ENCODE assay signal across 17 cellular contexts in the genomic region with DNA sequence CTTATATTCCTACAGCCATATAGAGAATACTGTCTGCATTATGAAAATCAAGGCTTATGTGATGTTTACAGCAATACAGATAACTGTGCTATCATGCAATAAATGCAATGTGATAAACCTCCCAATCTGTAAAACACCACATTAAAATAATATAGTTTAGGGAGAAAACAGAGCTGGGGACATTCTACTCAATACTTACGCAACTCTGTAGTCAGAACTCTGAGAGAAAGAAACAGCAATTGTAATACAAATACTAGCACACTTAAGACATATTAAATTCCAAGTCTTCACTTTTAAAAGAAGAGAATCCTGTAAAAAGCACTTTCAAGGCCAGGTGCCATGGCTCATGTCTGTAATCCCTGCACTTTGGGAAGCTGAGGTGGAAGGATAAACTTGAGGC.
"Had no signal": no experiment of that assay in that cellular context is flagged by ENCODE, and none has a peak within 500 bp of the region (broad histone marks: within the 10 kb centered on the region; RNA-seq: fewer than 3 reads in every experiment).

No MANE protein-coding gene starts in this region.

- H3K4me1 ChIP-seq: prostate gland had no signal

- DNase-seq: activated CD8-positive, alpha-beta memory T cell treated with anti-CD3 and anti-CD28 coated beads, Interleukin-2, amount 50 U/mL, for 4 hours; activated naive CD4-positive, alpha-beta T cell treated with Interleukin-2 at 50 U/mL for 16 hours; activated naive CD8-positive, alpha-beta T cell treated with anti-CD3 and anti-CD28 coated beads for 36 hours; activated T-cell treated with anti-CD3 and anti-CD28 coated beads, Interleukin-2, amount 50 U/mL, for 24 hours; amygdala; glutamatergic neuron; hippocampal formation; ovary; stimulated activated CD4-positive, alpha-beta T cell treated with anti-CD3 and anti-CD28 coated beads, Interleukin-12 subunit alpha, Interleukin-12 subunit beta, amount 100 ng/mL, for 4 hours; stimulated activated CD4-positive, alpha-beta T cell treated with anti-CD3 and anti-CD28 coated beads, Interleukin-4, amount 100 ng/mL, for 4 hours; substantia nigra; T1000 had no signal

- H3K4me3 ChIP-seq: ovary, prostate gland, thyroid gland had no signal

- ATAC-seq: natural killer cell treated with Interleukin-12 subunit alpha and Interleukin-12 subunit beta and Interleukin-15 and Interleukin-18, amount 100 ng/mL, for 72 hours; WTC11 had no signal

- H3K27ac ChIP-seq: epithelial cell of prostate, ovary, prostate gland, thyroid gland had no signal

- H3K27me3 ChIP-seq: ovary, thyroid gland had no signal

- H3K36me3 ChIP-seq: ovary, prostate gland, thyroid gland had no signal

- H3K9me3 ChIP-seq: ovary, prostate gland, thyroid gland had no signal
